ENCODE assay signal across 16 cellular contexts in the genomic region with DNA sequence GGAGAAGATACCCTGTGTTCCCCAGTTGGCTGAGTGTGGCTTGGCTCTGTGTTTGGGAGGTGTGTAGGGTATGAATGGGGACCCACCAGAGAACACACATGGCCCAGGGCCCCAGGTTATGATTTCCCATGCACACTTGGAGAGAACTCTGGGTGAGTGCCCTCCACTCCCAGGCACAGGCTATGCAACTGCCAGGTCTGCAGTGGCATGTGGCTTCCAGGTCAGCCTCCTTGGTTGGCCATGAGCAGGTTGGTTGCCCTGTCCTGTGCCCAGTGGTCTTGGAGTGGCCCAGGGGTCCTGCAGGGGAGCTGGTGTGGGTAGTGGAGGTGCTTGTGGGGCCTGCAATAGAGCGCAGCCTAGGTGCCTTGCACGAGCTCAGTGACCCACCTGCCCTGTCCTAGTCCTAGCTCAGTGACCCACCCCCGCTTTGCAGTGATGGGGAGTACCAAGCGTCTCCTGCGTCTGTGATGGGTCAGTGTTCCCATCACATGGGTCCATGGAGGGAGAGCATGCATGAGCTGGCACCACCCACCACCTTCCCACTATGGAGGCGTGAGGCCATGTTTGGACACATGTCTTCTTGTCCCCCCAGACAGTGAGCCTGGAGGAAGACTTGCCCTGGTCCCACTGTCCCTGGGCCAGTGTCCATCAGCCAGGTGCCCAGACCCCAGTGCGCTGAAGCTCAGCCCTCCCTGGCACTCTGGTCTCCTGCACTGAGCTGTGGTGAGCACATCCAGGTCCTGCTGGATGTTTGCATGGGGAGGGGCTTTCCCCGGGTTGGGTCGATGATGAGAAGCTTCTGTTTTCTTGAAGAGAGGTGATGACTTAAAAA.
DNase-seq lines count a peak whose midpoint lies in the region; ATAC-seq and TF ChIP-seq lines count a peak whose summit lies in the region.
"Had no signal": no experiment of that assay in that cellular context is flagged by ENCODE, and none has a peak within 500 bp of the region (broad histone marks: within the 10 kb centered on the region; RNA-seq: fewer than 3 reads in every experiment).

No MANE protein-coding gene starts in this region.

- H3K9ac ChIP-seq in endodermal cell (ENCODE audit: extremely low read depth, low read length, poor library complexity, severe bottlenecking), result no peak overlapping the region

- WGBS in endodermal cell (ENCODE audit: insufficient coverage in 1 of 2, insufficient read length in 1 of 2), 2 experiments, result 82 to 89% methylated on average over 4 to 9 of the region's 9 CpGs
- 93 to 95% methylated on average over 9 of the region's 9 CpGs for WGBS in lung, 2 donors

- no peaks in the 10 kb centered on the region for H3K4me1 ChIP-seq in endodermal cell (ENCODE audit: control insufficient read depth, insufficient read depth, low read length)
- H3K4me1 ChIP-seq in lung (ENCODE audit: control insufficient read depth in 2 of 2, insufficient read depth in 2 of 2, low read length in 2 of 2), result no peaks in the 10 kb centered on the region
- H3K4me1 ChIP-seq in upper lobe of right lung, result no peaks in the 10 kb centered on the region
- H3K4me1 ChIP-seq: Caco-2 had no signal

- H3K9me3 ChIP-seq in endodermal cell (ENCODE audit: control insufficient read depth, low read length) (peaks cover 42% of the 10 kb centered on the region), lung (ENCODE audit: control insufficient read depth in 2 of 2, insufficient read depth in 1 of 2, low read length in 1 of 2) (peaks cover 0 to 65% of the 10 kb centered on the region in 2 donors), upper lobe of right lung (peaks cover 26% of the 10 kb centered on the region)

- no peak for ATAC-seq in Right ventricle myocardium inferior
- ATAC-seq in Right ventricle myocardium superior (ENCODE audit: poor library complexity), result no peak
- ATAC-seq in lung (ENCODE audit: insufficient read depth, low FRiP score), result no peak
- ATAC-seq in upper lobe of right lung, result no peak
- ATAC-seq in GM19324 (IDR thresholded peaks at IDR 0.05; ENCODE audit: low FRiP score, unreplicated experiment), result no peak
- ATAC-seq: Panc1, T-cell had no signal

- intact Hi-C loops in Right ventricle myocardium inferior (cut with DNase I) (no loop called here), Right ventricle myocardium superior (cut with DNase I) (loop anchor here (10.0 kb wide), 1 partner anchor 63 kb away; no protein-coding TSS in a partner anchor), upper lobe of right lung (cut with DNase I) (no loop called here)

- no peak overlapping the region for H3K4me3 Mint-ChIP-seq in endodermal cell
- H3K4me3 Mint-ChIP-seq: dendritic cell treated with granulocyte-macrophage colony-stimulating factor and Interleukin-4, amounts not matched to agents 40 ng/mL and 50 ng/mL, for 4 days; T-cell had no signal

- no peaks in the 10 kb centered on the region for H3K27me3 Mint-ChIP-seq in endodermal cell (ENCODE audit: insufficient read depth)
- H3K27me3 Mint-ChIP-seq: dendritic cell treated with granulocyte-macrophage colony-stimulating factor and Interleukin-4, amounts not matched to agents 40 ng/mL and 50 ng/mL, for 4 days; T-cell had no signal

- peaks cover 81% of the 10 kb centered on the region for H3K9me3 Mint-ChIP-seq in endodermal cell

- no peak for TF ChIP-seq CTCF in endodermal cell (conservative IDR thresholded peaks at IDR 0.05)
- no peak for TF ChIP-seq CTCF in lung (IDR thresholded peaks at IDR 0.05; ENCODE audit: control extremely low read depth, extremely low read depth)
- TF ChIP-seq CTCF in upper lobe of right lung (IDR thresholded peaks at IDR 0.05), result no peak
- TF ChIP-seq CTCF in brain microvascular endothelial cell (IDR thresholded peaks at IDR 0.05; ENCODE audit: low read depth, low read length, missing control alignments), result no peak

- no peaks in the 10 kb centered on the region for H3K36me3 ChIP-seq in endodermal cell (ENCODE audit: control insufficient read depth, insufficient read depth, low read length)
- H3K36me3 ChIP-seq in lung (ENCODE audit: control insufficient read depth in 2 of 2, insufficient read depth in 2 of 2, low read length in 2 of 2), result no peaks in the 10 kb centered on the region
- H3K36me3 ChIP-seq in upper lobe of right lung, result no peaks in the 10 kb centered on the region
- H3K36me3 ChIP-seq in brain microvascular endothelial cell (replicated peaks), result no peaks in the 10 kb centered on the region

- H3K4me3 ChIP-seq in endodermal cell (ENCODE audit: low read length) (no peak overlapping the region), lung (no peak overlapping the region), upper lobe of right lung (no peak overlapping the region), brain microvascular endothelial cell (ENCODE audit: low read depth, low read length) (no peak overlapping the region)

- H3K27me3 ChIP-seq in endodermal cell (ENCODE audit: control insufficient read depth, insufficient read depth, low read length, poor library complexity, severe bottlenecking), result no peaks in the 10 kb centered on the region
- H3K27me3 ChIP-seq in lung (ENCODE audit: control insufficient read depth, insufficient read depth), result no peaks in the 10 kb centered on the region
- H3K27me3 ChIP-seq in upper lobe of right lung, result no peaks in the 10 kb centered on the region
- no peaks in the 10 kb centered on the region for H3K27me3 ChIP-seq in brain microvascular endothelial cell (replicated peaks)

- no peak overlapping the region for H3K27ac ChIP-seq in endodermal cell (ENCODE audit: low read depth, low read length)
- no peak overlapping the region for H3K27ac ChIP-seq in lung (ENCODE audit: low read depth in 1 of 2, low read length in 1 of 2)
- H3K27ac ChIP-seq in upper lobe of right lung, result no peak overlapping the region
- no peak overlapping the region for H3K27ac ChIP-seq in brain microvascular endothelial cell
- H3K27ac ChIP-seq: VCaP had no signal

- peak; percentile 56 for DNase-seq in Right ventricle myocardium inferior (ENCODE audit: missing footprints)
- no peak for DNase-seq in Right ventricle myocardium superior
- DNase-seq in endodermal cell, result peak; percentile 17
- DNase-seq in lung (ENCODE audit: low spot score), result peak; percentile 26
- peak; percentile 57 for DNase-seq in upper lobe of right lung
- DNase-seq in ecto neural progenitor cell (ENCODE audit: low spot score), result no peak
- DNase-seq in brain microvascular endothelial cell, result no peak
- DNase-seq: KBM-7, NCI-H1092 treated with DMSO at 0.1 percent for 48 hours, NCI-H748 treated with DMSO at 0.1 percent for 48 hours had no signal

- H3K36me3 Mint-ChIP-seq in endodermal cell (ENCODE audit: low read depth), result no peaks in the 10 kb centered on the region
- H3K36me3 Mint-ChIP-seq: T-cell had no signal

- in situ Hi-C loops in brain microvascular endothelial cell (cut with HindIII; ENCODE audit: low pct_ligation_motif_present, low sequenced_read_pairs), result no loop called here

- H3K27ac Mint-ChIP-seq in endodermal cell, result no peak overlapping the region
- H3K27ac Mint-ChIP-seq: dendritic cell treated with granulocyte-macrophage colony-stimulating factor and Interleukin-4, amounts not matched to agents 40 ng/mL and 50 ng/mL, for 4 days; T-cell had no signal

- no peaks in the 10 kb centered on the region for H3K4me1 Mint-ChIP-seq in endodermal cell
- H3K4me1 Mint-ChIP-seq: T-cell had no signal

Comparison
In these comparisons a context has a peak if more than half of its experiments do, and no peak if none do; other contexts are left out.
1. DNase-seq: peak in Right ventricle myocardium inferior (single experiment), endodermal cell (single experiment), lung (single experiment) and upper lobe of right lung (single experiment); none in Right ventricle myocardium superior (single experiment), ecto neural progenitor cell (single experiment) and brain microvascular endothelial cell (single experiment).